In genomic region chr1:17672226-17672625, GRCh38 we compare ENCODE assay signal across 11 cellular contexts.
"Had no signal": no experiment of that assay in that cellular context is flagged by ENCODE, and none has a peak within 500 bp of the region (broad histone marks: within the 10 kb centered on the region; RNA-seq: fewer than 3 reads in every experiment).

No MANE protein-coding gene starts in this region.

- H3K27me3 Mint-ChIP-seq: activated CD4-positive, alpha-beta memory T cell treated with anti-CD3 and anti-CD28 coated beads for 36 hours; natural killer cell treated with Interleukin-12 subunit alpha and Interleukin-12 subunit beta and Interleukin-15 and Interleukin-18, amount 100 ng/mL, for 72 hours; type B pancreatic cell had no signal

- H3K27ac Mint-ChIP-seq: activated CD4-positive, alpha-beta memory T cell treated with anti-CD3 and anti-CD28 coated beads for 36 hours; activated naive CD8-positive, alpha-beta T cell treated with anti-CD3 and anti-CD28 coated beads, Interleukin-2, amount 10 ng/mL, durations not matched to agents 7 days and 5 days; natural killer cell treated with Interleukin-12 subunit alpha and Interleukin-12 subunit beta and Interleukin-15 and Interleukin-18, amount 100 ng/mL, for 72 hours; type B pancreatic cell had no signal

- H3K4me3 Mint-ChIP-seq: activated CD4-positive, alpha-beta memory T cell treated with anti-CD3 and anti-CD28 coated beads for 36 hours; activated naive CD8-positive, alpha-beta T cell treated with anti-CD3 and anti-CD28 coated beads, Interleukin-2, amount 10 ng/mL, durations not matched to agents 7 days and 5 days; natural killer cell treated with Interleukin-12 subunit alpha and Interleukin-12 subunit beta and Interleukin-15 and Interleukin-18, amount 100 ng/mL, for 72 hours; type B pancreatic cell had no signal

- H3K27me3 ChIP-seq: sigmoid colon had no signal

- H3K9me3 ChIP-seq: sigmoid colon had no signal

- H3K4me3 ChIP-seq: sigmoid colon had no signal

- H3K36me3 Mint-ChIP-seq: activated CD4-positive, alpha-beta memory T cell treated with anti-CD3 and anti-CD28 coated beads for 36 hours; activated naive CD8-positive, alpha-beta T cell treated with anti-CD3 and anti-CD28 coated beads, Interleukin-2, amount 10 ng/mL, durations not matched to agents 7 days and 5 days; natural killer cell treated with Interleukin-12 subunit alpha and Interleukin-12 subunit beta and Interleukin-15 and Interleukin-18, amount 100 ng/mL, for 72 hours; type B pancreatic cell had no signal

- DNase-seq: activated CD4-positive, alpha-beta memory T cell treated with anti-CD3 and anti-CD28 coated beads for 36 hours; activated CD8-positive, alpha-beta memory T cell treated with anti-CD3 and anti-CD28 coated beads, Interleukin-2, amount 50 U/mL, for 4 hours; activated naive CD8-positive, alpha-beta T cell treated with anti-CD3 and anti-CD28 coated beads, Interleukin-2, amount 10 ng/mL, durations not matched to agents 7 days and 5 days; aorta; mammary epithelial cell; sigmoid colon; stimulated activated CD4-positive, alpha-beta T cell treated with anti-CD3 and anti-CD28 coated beads, Interleukin-12 subunit alpha, Interleukin-12 subunit beta, amount 100 ng/mL, for 4 hours; stimulated activated naive CD4-positive, alpha-beta T cell treated with Interleukin-2 at 50 U/mL for 16 hours had no signal

- ATAC-seq: left lobe of liver; natural killer cell treated with Interleukin-12 subunit alpha and Interleukin-12 subunit beta and Interleukin-15 and Interleukin-18, amount 100 ng/mL, for 72 hours had no signal

- H3K9me3 Mint-ChIP-seq: activated CD4-positive, alpha-beta memory T cell treated with anti-CD3 and anti-CD28 coated beads for 36 hours; activated naive CD8-positive, alpha-beta T cell treated with anti-CD3 and anti-CD28 coated beads, Interleukin-2, amount 10 ng/mL, durations not matched to agents 7 days and 5 days; natural killer cell treated with Interleukin-12 subunit alpha and Interleukin-12 subunit beta and Interleukin-15 and Interleukin-18, amount 100 ng/mL, for 72 hours; type B pancreatic cell had no signal
